2 cellular contexts compared by ENCODE assay signal in genomic region chr1:39992229-39992628, GRCh38.
TF ChIP-seq lines count a peak whose summit lies in the region.

No MANE protein-coding gene starts in this region.

TF ChIP-seq in SK-N-SH, 30 proteins besides CTCF, POLR2A, EP300 and RAD21 (continued from another document):
- TF ChIP-seq PBX3 (IDR thresholded peaks at IDR 0.05) (0 out of 2 replicates have a peak, but pooled peaks have one; percentile 8), TEAD4 (IDR thresholded peaks at IDR 0.05; ENCODE audit: borderline replicate concordance, insufficient read depth) (no peak), FOSL2 (IDR thresholded peaks at IDR 0.05; ENCODE audit: borderline replicate concordance, low read depth) (peak; percentile 22; the same call in 1 of the 2 replicates)

TF ChIP-seq in SK-N-SH treated with all-trans-retinoic acid at 6 μM for 48 hours, 23 proteins besides CTCF, POLR2A, EP300 and RAD21 (continued from another document):
- TF ChIP-seq TSHZ2 (CRISPR knock-in tag; IDR thresholded peaks at IDR 0.05), result no peak
- TF ChIP-seq ISL1 (CRISPR knock-in tag; IDR thresholded peaks at IDR 0.05), result no peak
- no peak for TF ChIP-seq CREB5 (CRISPR knock-in tag; IDR thresholded peaks at IDR 0.05; ENCODE audit: low read depth)
- TF ChIP-seq ZNF565 (CRISPR knock-in tag; conservative IDR thresholded peaks at IDR 0.05; ENCODE audit: low read depth), result no peak
- TF ChIP-seq BACH2 (CRISPR knock-in tag; IDR thresholded peaks at IDR 0.05; ENCODE audit: borderline replicate concordance), result no peak
- no peak for TF ChIP-seq CSDC2 (CRISPR knock-in tag; IDR thresholded peaks at IDR 0.05)
